1 cellular context compared by ENCODE assay signal in genomic region chr21:46091118-46091517, GRCh38.
TF ChIP-seq lines count a peak whose summit lies in the region.

No MANE protein-coding gene starts in this region.

TF ChIP-seq in HEK293, 187 proteins besides CTCF, POLR2A, EP300 and RAD21 (continued from another document):
- TF ChIP-seq, protein P1, sequence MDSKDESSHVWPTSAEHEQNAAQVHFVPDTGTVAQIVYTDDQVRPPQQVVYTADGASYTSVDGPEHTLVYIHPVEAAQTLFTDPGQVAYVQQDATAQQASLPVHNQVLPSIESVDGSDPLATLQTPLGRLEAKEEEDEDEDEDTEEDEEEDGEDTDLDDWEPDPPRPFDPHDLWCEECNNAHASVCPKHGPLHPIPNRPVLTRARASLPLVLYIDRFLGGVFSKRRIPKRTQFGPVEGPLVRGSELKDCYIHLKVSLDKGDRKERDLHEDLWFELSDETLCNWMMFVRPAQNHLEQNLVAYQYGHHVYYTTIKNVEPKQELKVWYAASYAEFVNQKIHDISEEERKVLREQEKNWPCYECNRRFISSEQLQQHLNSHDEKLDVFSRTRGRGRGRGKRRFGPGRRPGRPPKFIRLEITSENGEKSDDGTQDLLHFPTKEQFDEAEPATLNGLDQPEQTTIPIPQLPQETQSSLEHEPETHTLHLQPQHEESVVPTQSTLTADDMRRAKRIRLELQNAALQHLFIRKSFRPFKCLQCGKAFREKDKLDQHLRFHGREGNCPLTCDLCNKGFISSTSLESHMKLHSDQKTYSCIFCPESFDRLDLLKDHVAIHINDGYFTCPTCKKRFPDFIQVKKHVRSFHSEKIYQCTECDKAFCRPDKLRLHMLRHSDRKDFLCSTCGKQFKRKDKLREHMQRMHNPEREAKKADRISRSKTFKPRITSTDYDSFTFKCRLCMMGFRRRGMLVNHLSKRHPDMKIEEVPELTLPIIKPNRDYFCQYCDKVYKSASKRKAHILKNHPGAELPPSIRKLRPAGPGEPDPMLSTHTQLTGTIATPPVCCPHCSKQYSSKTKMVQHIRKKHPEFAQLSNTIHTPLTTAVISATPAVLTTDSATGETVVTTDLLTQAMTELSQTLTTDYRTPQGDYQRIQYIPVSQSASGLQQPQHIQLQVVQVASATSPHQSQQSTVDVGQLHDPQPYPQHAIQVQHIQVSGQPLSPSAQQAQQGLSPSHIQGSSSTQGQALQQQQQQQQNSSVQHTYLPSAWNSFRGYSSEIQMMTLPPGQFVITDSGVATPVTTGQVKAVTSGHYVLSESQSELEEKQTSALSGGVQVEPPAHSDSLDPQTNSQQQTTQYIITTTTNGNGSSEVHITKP (tag by site-specific recombination; IDR thresholded peaks at IDR 0.05): no peak
- TF ChIP-seq ZNF561 (tag by site-specific recombination; IDR thresholded peaks at IDR 0.05; ENCODE audit: borderline replicate concordance) (no peak), ZNF514 (tag by site-specific recombination; IDR thresholded peaks at IDR 0.05) (no peak; the same call in 1 of the 2 replicates), ZFP69B (tag by site-specific recombination; IDR thresholded peaks at IDR 0.05) (no peak), ZNF664 (tag by site-specific recombination; IDR thresholded peaks at IDR 0.05) (no peak), BCL11B (tag by site-specific recombination; IDR thresholded peaks at IDR 0.05; ENCODE audit: low read depth) (no peak), ZNF621 (tag by site-specific recombination; IDR thresholded peaks at IDR 0.05) (0 out of 2 replicates have a peak, but pooled peaks have one; percentile 43), ZNF837 (tag by site-specific recombination; IDR thresholded peaks at IDR 0.05) (no peak), ZNF596 (tag by site-specific recombination; IDR thresholded peaks at IDR 0.05) (no peak), ZFP41 (tag by site-specific recombination; IDR thresholded peaks at IDR 0.05; ENCODE audit: borderline replicate concordance) (no peak), ZNF426 (tag by site-specific recombination; IDR thresholded peaks at IDR 0.05) (no peak), ZNF155 (tag by site-specific recombination; IDR thresholded peaks at IDR 0.05) (no peak), ZNF513 (tag by site-specific recombination; IDR thresholded peaks at IDR 0.05) (peak; percentile 83), ZNF544 (tag by site-specific recombination; IDR thresholded peaks at IDR 0.05) (0 out of 2 replicates have a peak, but pooled peaks have one; percentile 28), ZNF184 (tag by site-specific recombination; IDR thresholded peaks at IDR 0.05) (no peak), ZNF654 (tag by site-specific recombination; IDR thresholded peaks at IDR 0.05; ENCODE audit: low read depth) (no peak), HOXC10 (CRISPR knock-in tag; IDR thresholded peaks at IDR 0.05) (no peak)
- TF ChIP-seq, protein P2, sequence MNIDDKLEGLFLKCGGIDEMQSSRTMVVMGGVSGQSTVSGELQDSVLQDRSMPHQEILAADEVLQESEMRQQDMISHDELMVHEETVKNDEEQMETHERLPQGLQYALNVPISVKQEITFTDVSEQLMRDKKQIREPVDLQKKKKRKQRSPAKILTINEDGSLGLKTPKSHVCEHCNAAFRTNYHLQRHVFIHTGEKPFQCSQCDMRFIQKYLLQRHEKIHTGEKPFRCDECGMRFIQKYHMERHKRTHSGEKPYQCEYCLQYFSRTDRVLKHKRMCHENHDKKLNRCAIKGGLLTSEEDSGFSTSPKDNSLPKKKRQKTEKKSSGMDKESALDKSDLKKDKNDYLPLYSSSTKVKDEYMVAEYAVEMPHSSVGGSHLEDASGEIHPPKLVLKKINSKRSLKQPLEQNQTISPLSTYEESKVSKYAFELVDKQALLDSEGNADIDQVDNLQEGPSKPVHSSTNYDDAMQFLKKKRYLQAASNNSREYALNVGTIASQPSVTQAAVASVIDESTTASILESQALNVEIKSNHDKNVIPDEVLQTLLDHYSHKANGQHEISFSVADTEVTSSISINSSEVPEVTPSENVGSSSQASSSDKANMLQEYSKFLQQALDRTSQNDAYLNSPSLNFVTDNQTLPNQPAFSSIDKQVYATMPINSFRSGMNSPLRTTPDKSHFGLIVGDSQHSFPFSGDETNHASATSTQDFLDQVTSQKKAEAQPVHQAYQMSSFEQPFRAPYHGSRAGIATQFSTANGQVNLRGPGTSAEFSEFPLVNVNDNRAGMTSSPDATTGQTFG (tag by site-specific recombination; IDR thresholded peaks at IDR 0.05; ENCODE audit: borderline replicate concordance): 0 out of 2 replicates have a peak, but pooled peaks have one; percentile 49
- TF ChIP-seq, protein P3, sequence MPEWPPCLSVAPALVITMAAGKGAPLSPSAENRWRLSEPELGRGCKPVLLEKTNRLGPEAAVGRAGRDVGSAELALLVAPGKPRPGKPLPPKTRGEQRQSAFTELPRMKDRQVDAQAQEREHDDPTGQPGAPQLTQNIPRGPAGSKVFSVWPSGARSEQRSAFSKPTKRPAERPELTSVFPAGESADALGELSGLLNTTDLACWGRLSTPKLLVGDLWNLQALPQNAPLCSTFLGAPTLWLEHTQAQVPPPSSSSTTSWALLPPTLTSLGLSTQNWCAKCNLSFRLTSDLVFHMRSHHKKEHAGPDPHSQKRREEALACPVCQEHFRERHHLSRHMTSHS (tag by site-specific recombination; IDR thresholded peaks at IDR 0.05): no peak
- TF ChIP-seq, protein P4, sequence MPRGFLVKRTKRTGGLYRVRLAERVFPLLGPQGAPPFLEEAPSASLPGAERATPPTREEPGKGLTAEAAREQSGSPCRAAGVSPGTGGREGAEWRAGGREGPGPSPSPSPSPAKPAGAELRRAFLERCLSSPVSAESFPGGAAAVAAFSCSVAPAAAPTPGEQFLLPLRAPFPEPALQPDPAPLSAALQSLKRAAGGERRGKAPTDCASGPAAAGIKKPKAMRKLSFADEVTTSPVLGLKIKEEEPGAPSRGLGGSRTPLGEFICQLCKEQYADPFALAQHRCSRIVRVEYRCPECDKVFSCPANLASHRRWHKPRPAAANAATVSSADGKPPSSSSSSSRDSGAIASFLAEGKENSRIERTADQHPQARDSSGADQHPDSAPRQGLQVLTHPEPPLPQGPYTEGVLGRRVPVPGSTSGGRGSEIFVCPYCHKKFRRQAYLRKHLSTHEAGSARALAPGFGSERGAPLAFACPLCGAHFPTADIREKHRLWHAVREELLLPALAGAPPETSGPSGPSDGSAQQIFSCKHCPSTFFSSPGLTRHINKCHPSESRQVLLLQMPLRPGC (tag by site-specific recombination; IDR thresholded peaks at IDR 0.05): no peak
